In genomic region chr16:12171706-12172105, GRCh38 we compare ENCODE assay signal across 25 cellular contexts.
DNase-seq lines count a peak whose midpoint lies in the region; ATAC-seq and TF ChIP-seq lines count a peak whose summit lies in the region.
"Had no signal": no experiment of that assay in that cellular context is flagged by ENCODE, and none has a peak within 500 bp of the region (broad histone marks: within the 10 kb centered on the region; RNA-seq: fewer than 3 reads in every experiment).

No MANE protein-coding gene starts in this region.

- no peak overlapping the region for H3K4me3 ChIP-seq in BLaER1
- H3K4me3 ChIP-seq in neural progenitor cell, result no peak overlapping the region
- no peak overlapping the region for H3K4me3 ChIP-seq in skeletal muscle satellite cell (ENCODE audit: low read length)
- H3K4me3 ChIP-seq in right atrium auricular region, result no peak overlapping the region
- H3K4me3 ChIP-seq: GM12878, SJCRH30 had no signal

- H3K27ac Mint-ChIP-seq in T-helper 17 cell, result peak overlapping the region; percentile 9
- H3K27ac Mint-ChIP-seq in neural progenitor cell, result peak overlapping the region; percentile 36
- H3K27ac Mint-ChIP-seq: CD8-positive, alpha-beta T cell had no signal

- TF ChIP-seq CTCF in neural progenitor cell (IDR thresholded peaks at IDR 0.05), result no peak
- no peak for TF ChIP-seq CTCF in right atrium auricular region (IDR thresholded peaks at IDR 0.05)

- no peak overlapping the region for H2AFZ ChIP-seq in neural progenitor cell (replicated peaks)

- peaks cover 62% of the 10 kb centered on the region for H3K4me1 ChIP-seq in BLaER1
- H3K4me1 ChIP-seq in neural progenitor cell, result peaks cover 13% of the 10 kb centered on the region
- peaks cover 42% of the 10 kb centered on the region for H3K4me1 ChIP-seq in skeletal muscle satellite cell (ENCODE audit: control insufficient read depth, insufficient read depth, low read length)
- H3K4me1 ChIP-seq in right atrium auricular region, result peaks cover 0 to 13% of the 10 kb centered on the region in 2 donors

- H3K4me3 Mint-ChIP-seq in T-helper 17 cell, result no peak overlapping the region
- no peak overlapping the region for H3K4me3 Mint-ChIP-seq in neural progenitor cell
- H3K4me3 Mint-ChIP-seq: CD8-positive, alpha-beta T cell had no signal

- no peaks in the 10 kb centered on the region for H3K27me3 Mint-ChIP-seq in T-helper 17 cell
- H3K27me3 Mint-ChIP-seq in neural progenitor cell (ENCODE audit: insufficient read depth, low read depth), result peaks cover under 1% of the 10 kb centered on the region

- H3K27ac ChIP-seq in BLaER1 (peak overlapping the region; percentile 62; the same call in 1 of the 2 replicates), neural progenitor cell (no peak overlapping the region), right atrium auricular region (no peak overlapping the region)
- H3K27ac ChIP-seq: C4-2B, SJCRH30 had no signal

- H3K27me3 ChIP-seq in BLaER1 (no peaks in the 10 kb centered on the region), neural progenitor cell (no peaks in the 10 kb centered on the region), skeletal muscle satellite cell (ENCODE audit: control insufficient read depth, insufficient read depth, low read length) (no peaks in the 10 kb centered on the region), right atrium auricular region (no peaks in the 10 kb centered on the region)
- H3K27me3 ChIP-seq: SJCRH30 had no signal

- H3K36me3 Mint-ChIP-seq in T-helper 17 cell (ENCODE audit: low read depth) (peaks cover 4% of the 10 kb centered on the region), neural progenitor cell (no peaks in the 10 kb centered on the region)

- ATAC-seq in T-helper 17 cell (no peak), GM21723 (IDR thresholded peaks at IDR 0.05; ENCODE audit: unreplicated experiment) (no peak)
- ATAC-seq: CD8-positive, alpha-beta T cell; GM12878; PC-3; Right ventricle myocardium inferior; SK-N-SH treated with all-trans-retinoic acid at 6 μM for 48 hours had no signal

- H3K9me3 ChIP-seq in BLaER1 (no peaks in the 10 kb centered on the region), T-helper 17 cell (ENCODE audit: control insufficient read depth, low read length, poor library complexity, severe bottlenecking) (no peaks in the 10 kb centered on the region), neural progenitor cell (ENCODE audit: low read depth) (no peaks in the 10 kb centered on the region), skeletal muscle satellite cell (replicated peaks; ENCODE audit: low read length) (no peaks in the 10 kb centered on the region), right atrium auricular region (no peaks in the 10 kb centered on the region)
- H3K9me3 ChIP-seq: SJCRH30 had no signal

- no peaks in the 10 kb centered on the region for H3K79me2 ChIP-seq in neural progenitor cell (ENCODE audit: low read depth)

- H3K9me3 Mint-ChIP-seq in neural progenitor cell, result no peaks in the 10 kb centered on the region
- H3K9me3 Mint-ChIP-seq: CD8-positive, alpha-beta T cell had no signal

- H3K36me3 ChIP-seq in BLaER1, result peaks cover 13% of the 10 kb centered on the region
- no peaks in the 10 kb centered on the region for H3K36me3 ChIP-seq in neural progenitor cell
- no peaks in the 10 kb centered on the region for H3K36me3 ChIP-seq in skeletal muscle satellite cell (ENCODE audit: insufficient read depth, low read length)
- no peaks in the 10 kb centered on the region for H3K36me3 ChIP-seq in right atrium auricular region
- H3K36me3 ChIP-seq: SJCRH30 had no signal

- H3K4me2 ChIP-seq in BLaER1 (peak overlapping the region; percentile 61; the same call in 1 of the 2 replicates), neural progenitor cell (no peak overlapping the region), skeletal muscle satellite cell (ENCODE audit: low read length) (no peak overlapping the region)

- H3K9ac ChIP-seq in BLaER1 (no peak overlapping the region), neural progenitor cell (no peak overlapping the region), skeletal muscle satellite cell (ENCODE audit: low read depth, low read length) (peak overlapping the region; percentile 51)

- no peaks in the 10 kb centered on the region for H4K20me1 ChIP-seq in BLaER1
- H4K20me1 ChIP-seq in neural progenitor cell (ENCODE audit: low read depth), result peaks cover 6% of the 10 kb centered on the region

- H3K4me1 Mint-ChIP-seq in T-helper 17 cell (peaks cover 14% of the 10 kb centered on the region), neural progenitor cell (peaks cover 16% of the 10 kb centered on the region)

- H3F3A ChIP-seq in neural progenitor cell (ENCODE audit: low read depth), result no peaks in the 10 kb centered on the region

- DNase-seq in T-helper 17 cell, result no peak
- no peak for DNase-seq in neural progenitor cell (ENCODE audit: low spot score)
- DNase-seq in ecto neural progenitor cell (ENCODE audit: low spot score), result no peak
- DNase-seq in right atrium auricular region (ENCODE audit: low spot score), result no peak
- DNase-seq: AML-193; CD8-positive, alpha-beta T cell; DMS 273 treated with DMSO at 0.1 percent for 48 hours; DMS79; GDM1; KBM-7; MV-4-11; NCI-H1105; NCI-H1436 treated with DMSO at 0.1 percent for 48 hours; NCI-H187 treated with DMSO at 0.1 percent for 48 hours; NCI-H524; NCI-H774; PC-3; SJCRH30 had no signal
